ENCODE assay signal across 9 cellular contexts in the genomic region with DNA sequence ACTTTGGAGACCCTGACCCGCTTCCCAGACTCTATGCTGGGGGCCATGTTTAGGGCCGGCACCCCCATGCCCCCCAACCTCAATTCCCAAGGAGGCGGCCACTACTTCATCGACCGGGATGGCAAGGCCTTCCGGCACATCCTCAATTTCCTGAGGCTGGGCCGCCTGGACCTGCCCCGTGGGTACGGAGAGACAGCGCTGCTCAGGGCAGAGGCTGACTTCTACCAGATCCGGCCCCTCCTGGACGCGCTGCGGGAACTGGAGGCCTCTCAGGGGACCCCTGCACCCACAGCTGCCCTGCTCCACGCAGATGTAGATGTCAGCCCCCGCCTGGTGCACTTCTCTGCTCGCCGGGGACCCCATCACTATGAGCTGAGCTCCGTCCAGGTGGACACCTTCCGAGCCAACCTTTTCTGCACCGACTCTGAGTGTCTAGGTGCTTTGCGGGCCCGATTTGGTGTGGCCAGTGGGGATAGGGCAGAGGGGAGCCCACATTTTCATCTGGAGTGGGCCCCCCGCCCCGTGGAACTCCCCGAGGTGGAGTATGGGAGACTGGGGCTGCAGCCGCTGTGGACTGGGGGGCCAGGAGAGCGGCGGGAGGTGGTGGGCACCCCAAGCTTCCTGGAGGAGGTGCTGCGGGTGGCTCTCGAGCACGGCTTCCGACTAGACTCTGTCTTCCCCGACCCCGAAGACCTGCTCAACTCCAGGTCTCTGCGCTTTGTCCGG. TPM values are rescaled to one million over a fixed set of nuclear protein-coding genes. Genes with fewer than 3 reads are reported as not detected.
A peak's percentile ranks its signal among the peaks of the same experiment; 100 is the strongest.
DNase-seq lines count a peak whose midpoint lies in the region; FAIRE-seq and TF ChIP-seq lines count a peak whose summit lies in the region.
"Had no signal": no experiment of that assay in that cellular context is flagged by ENCODE, and none has a peak within 500 bp of the region (broad histone marks: within the 10 kb centered on the region; RNA-seq: fewer than 3 reads in every experiment).

No MANE protein-coding gene starts in this region.

- 93% methylated on average over 32 of the region's 37 CpGs; no CpG with 5 or more reads in 1 of the 2 experiments for WGBS in H1 (ENCODE audit: extremely low coverage in 1 of 2, insufficient coverage in 1 of 2, insufficient read length in 1 of 2, insufficient replicate concordance in 2 of 2, low coverage in 1 of 2, low lambda C conversion rate in 2 of 2, missing lambda C conversion rate in 1 of 2), 2 experiments

- no peak overlapping the region; the same call in 1 of the 2 replicates for H2AK5ac ChIP-seq in H1 (ENCODE audit: low read depth, low read length)

- POLR2A ChIA-PET in H1 (lab: Charles Lee; ENCODE audit: partially characterized antibody), result interaction anchor here (0.6 to 7.8 kb wide), 22 partner anchors 15 to 225 kb away, joined by 3 to 91 read pairs (median 3); a partner anchor contains a TSS

- H4K20me1 ChIP-seq in H1 (replicated peaks in 1 of 2; ENCODE audit: control insufficient read depth in 1 of 2, insufficient read depth in 2 of 2, low read length in 2 of 2), result peaks cover 0 to 2% of the 10 kb centered on the region in 2 experiments

- TF ChIP-seq CTCF in AG10803 (conservative IDR thresholded peaks at IDR 0.05; ENCODE audit: low read length) (no peak), H1 (IDR thresholded peaks at IDR 0.05; ENCODE audit: control extremely low read depth in 1 of 3, insufficient read depth in 1 of 3, low read depth in 1 of 3, low read length in 3 of 3) (no peak)

- no peak overlapping the region for H2BK20ac ChIP-seq in H1 (ENCODE audit: low read length)

- peak overlapping the region; percentile 86 for H3K4me3 ChIP-seq in AG10803 (ENCODE audit: low read length)
- no peak overlapping the region for H3K4me3 ChIP-seq in NT2/D1 (ENCODE audit: insufficient read length, low read depth)
- peak overlapping the region in 3 of 4 experiments; percentile 84 to 96 (median 85); a peak in 4 of 8 replicates for H3K4me3 ChIP-seq in H1 (ENCODE audit: extremely low read depth in 1 of 4, insufficient read depth in 2 of 4, low read depth in 3 of 4, low read length in 4 of 4)
- H3K4me3 ChIP-seq in neuron (ENCODE audit: low read length), result peak overlapping the region; percentile 68

- DNase-seq in AG10803 (ENCODE audit: low read depth) (no peak), NT2/D1 (ENCODE audit: low read depth, low spot score) (no peak), H1 (ENCODE audit: low read depth in 1 of 2, low spot score in 2 of 2) (no peak), NCI-H226 (no peak), NCI-H2029 (lab: John Stamatoyannopoulos, UW) (no peak), HK-2 (ENCODE audit: unreplicated experiment) (no peak), NCI-H2196 treated with DMSO at 0.1 percent for 48 hours (lab: John Stamatoyannopoulos, UW; ENCODE audit: unreplicated experiment) (no peak)

- no peak overlapping the region for H4K8ac ChIP-seq in H1 (ENCODE audit: extremely low read depth, insufficient read depth, low read length)

- H3K79me1 ChIP-seq in H1 (ENCODE audit: low read depth, low read length), result no peaks in the 10 kb centered on the region

- H2BK12ac ChIP-seq in H1 (ENCODE audit: low read depth, low read length), result no peak overlapping the region

- H3K9me3 ChIP-seq in NT2/D1 (ENCODE audit: insufficient read depth, low read length) (no peaks in the 10 kb centered on the region), H1 (ENCODE audit: insufficient read depth in 2 of 2, low read depth in 1 of 2, low read length in 1 of 2) (no peaks in the 10 kb centered on the region), neuron (ENCODE audit: low read length) (no peaks in the 10 kb centered on the region)

- H2BK120ac ChIP-seq in H1 (replicated peaks; ENCODE audit: low read depth, low read length), result no peak overlapping the region

- no peak overlapping the region for H3K23ac ChIP-seq in H1 (ENCODE audit: insufficient read length)

- peak overlapping the region; percentile 57 for H3K4ac ChIP-seq in H1 (replicated peaks; ENCODE audit: insufficient read length, low read depth, low read length)

- no peak for TF ChIP-seq EP300 in H1 (IDR thresholded peaks at IDR 0.05; ENCODE audit: borderline replicate concordance in 1 of 2, low read depth in 2 of 2, low read length in 2 of 2)

- TF ChIP-seq POLR2A in H1 (IDR thresholded peaks at IDR 0.05; ENCODE audit: control extremely low read depth in 1 of 2, low read depth in 2 of 2, low read length in 2 of 2), result no peak

- no peak for FAIRE-seq in H1 (lab: Jason Lieb, UNC)

- no peak for TF ChIP-seq RAD21 in H1 (IDR thresholded peaks at IDR 0.05 in 1 of 2, conservative IDR thresholded peaks at IDR 0.05 in 1 of 2; ENCODE audit: low read depth in 2 of 2, low read length in 2 of 2)

- no peak overlapping the region for H2BK15ac ChIP-seq in H1 (ENCODE audit: low read length)

- H3K4me1 ChIP-seq in NT2/D1 (ENCODE audit: insufficient read depth, insufficient read length) (peaks cover 19% of the 10 kb centered on the region), H1 (replicated peaks in 1 of 4; ENCODE audit: control insufficient read depth in 3 of 4, insufficient read depth in 4 of 4, low read length in 3 of 4) (peaks cover 0 to 19% (median 10%) of the 10 kb centered on the region in 4 experiments; a peak in 6 of 7 replicates), neuron (ENCODE audit: insufficient read depth, low read length) (peaks cover 62% of the 10 kb centered on the region)

- CTCF ChIA-PET in H1 (lab: Charles Lee; ENCODE audit: partially characterized antibody), result interaction anchor here (0.8 to 6.5 kb wide), 20 partner anchors 9 to 208 kb away, joined by 3 to 56 read pairs (median 5); a partner anchor contains a TSS

- H3K9ac ChIP-seq in NT2/D1 (ENCODE audit: insufficient read length, low read depth), result peak overlapping the region; percentile 91
- no peak overlapping the region for H3K9ac ChIP-seq in H1 (replicated peaks in 1 of 4; ENCODE audit: extremely low read depth in 1 of 4, low read depth in 3 of 4, low read length in 3 of 4)

- H3K18ac ChIP-seq in H1 (ENCODE audit: extremely low read depth, low read length), result no peak overlapping the region

- no peaks in the 10 kb centered on the region for H3K79me2 ChIP-seq in H1 (ENCODE audit: control insufficient read depth in 1 of 2, insufficient read depth in 2 of 2, low read length in 2 of 2)

- H3K36me3 ChIP-seq in NT2/D1 (ENCODE audit: insufficient read depth, insufficient read length, low read length) (no peaks in the 10 kb centered on the region), H1 (ENCODE audit: control insufficient read depth in 2 of 4, insufficient read depth in 4 of 4, low read length in 3 of 4) (no peaks in the 10 kb centered on the region), neuron (ENCODE audit: insufficient read depth, low read length) (no peaks in the 10 kb centered on the region)

- no peak overlapping the region for H3K56ac ChIP-seq in H1 (replicated peaks; ENCODE audit: insufficient read length, low read depth, low read length)

- no peak overlapping the region for H4K5ac ChIP-seq in H1 (ENCODE audit: insufficient read length, low read depth, low read length)

- H3K27me3 ChIP-seq in NT2/D1 (ENCODE audit: insufficient read depth, insufficient read length), result peaks cover 4% of the 10 kb centered on the region
- no peaks in the 10 kb centered on the region for H3K27me3 ChIP-seq in H1 (replicated peaks in 1 of 4; ENCODE audit: control insufficient read depth in 3 of 4, extremely low read depth in 1 of 4, insufficient read depth in 3 of 4, low read length in 3 of 4)
- H3K27me3 ChIP-seq in neuron (ENCODE audit: insufficient read depth, low read length), result no peaks in the 10 kb centered on the region

- H3K27ac ChIP-seq in H1 (ENCODE audit: low read depth, low read length), result no peak overlapping the region

- no peak overlapping the region for H2BK5ac ChIP-seq in H1 (ENCODE audit: low read depth, low read length)

- peak overlapping the region; percentile 92 to 98 for H3K4me2 ChIP-seq in H1 (ENCODE audit: insufficient read depth in 1 of 2, low read depth in 2 of 2, low read length in 2 of 2)

- no peak overlapping the region for H2AFZ ChIP-seq in H1 (ENCODE audit: low read length)
- no peak overlapping the region for H2AFZ ChIP-seq in neuron (ENCODE audit: low read depth, low read length)

- no peak overlapping the region for H3K14ac ChIP-seq in H1 (ENCODE audit: insufficient read length)

- no peak overlapping the region for H4K91ac ChIP-seq in H1 (replicated peaks; ENCODE audit: insufficient read length, low read length)

- peaks cover 15% of the 10 kb centered on the region; the same call in 1 of the 2 replicates for H3K23me2 ChIP-seq in H1 (ENCODE audit: low read depth, low read length)

RNA-seq across cellular contexts. Expression of a gene that starts 1.1 kb away (rescaled TPM):
- total RNA-seq in H1 (2021; fragmentation: NEBNext Ultra II Directional; extraction: Animal tissue kit (Norgen Biotek cat#: 25700)), result 8.7 and 9.2 TPM in 2 replicates
- 8.6 and 11.7 TPM in 2 replicates for polyA plus RNA-seq in H1 (2011; rRNA removed)
- 8.3 TPM for polyA plus RNA-seq in H1 (2011; cell fraction: cytosol; rRNA removed)
- polyA plus RNA-seq in H1 (2011; cell fraction: nucleus; rRNA removed), result 7.2 TPM
- 8.6 to 9.4 TPM (median 9.2 TPM) in 4 replicates for polyA plus RNA-seq in H1 (2012, experiment 1 of 2)
- polyA plus RNA-seq in H1 (2012, experiment 2 of 2), result 11.2 TPM
- polyA plus RNA-seq in H1 (2013, experiment 1 of 2), result 4.6 TPM
- polyA plus RNA-seq in H1 (2013, experiment 2 of 2), result 4.5 TPM
- 6.0 and 7.7 TPM in 2 replicates for polyA minus RNA-seq in H1 (2011; rRNA and poly(A)+ RNA removed)
- 3.0 TPM for polyA minus RNA-seq in H1 (2011; cell fraction: cytosol; rRNA and poly(A)+ RNA removed)
- polyA minus RNA-seq in H1 (2011; cell fraction: nucleus; rRNA and poly(A)+ RNA removed), result 5.4 TPM

RNA-seq across cellular contexts. Expression of a gene that starts 1.9 kb away (rescaled TPM):
- 0.38 TPM in 1 of 2 replicates, not detected in the other for total RNA-seq in H1 (2021; fragmentation: NEBNext Ultra II Directional; extraction: Animal tissue kit (Norgen Biotek cat#: 25700))
- polyA plus RNA-seq in H1 (2011; rRNA removed), result not detected in 2 replicates
- polyA plus RNA-seq in H1 (2011; cell fraction: cytosol; rRNA removed), result not detected
- not detected for polyA plus RNA-seq in H1 (2011; cell fraction: nucleus; rRNA removed)
- polyA plus RNA-seq in H1 (2012, experiment 1 of 2), result not detected in 4 replicates
- polyA plus RNA-seq in H1 (2012, experiment 2 of 2), result not detected
- not detected for polyA plus RNA-seq in H1 (2013, experiment 1 of 2)
- not detected for polyA plus RNA-seq in H1 (2013, experiment 2 of 2)
- polyA minus RNA-seq in H1 (2011; rRNA and poly(A)+ RNA removed), result not detected in 2 replicates
- polyA minus RNA-seq in H1 (2011; cell fraction: cytosol; rRNA and poly(A)+ RNA removed), result not detected
- not detected for polyA minus RNA-seq in H1 (2011; cell fraction: nucleus; rRNA and poly(A)+ RNA removed)
- total RNA-seq: glomerular endothelial cell had no signal

RNA-seq across cellular contexts. Expression of a gene that starts 16.7 kb away (rescaled TPM):
- total RNA-seq in H1 (2021; fragmentation: NEBNext Ultra II Directional; extraction: Animal tissue kit (Norgen Biotek cat#: 25700)), result 45.1 and 49.2 TPM in 2 replicates
- polyA plus RNA-seq in H1 (2011; rRNA removed), result 11.9 and 18.0 TPM in 2 replicates
- 21.2 TPM for polyA plus RNA-seq in H1 (2011; cell fraction: cytosol; rRNA removed)
- 48.4 TPM for polyA plus RNA-seq in H1 (2011; cell fraction: nucleus; rRNA removed)
- polyA plus RNA-seq in H1 (2012, experiment 1 of 2), result 17.1 to 31.0 TPM (median 26.1 TPM) in 4 replicates
- polyA plus RNA-seq in H1 (2012, experiment 2 of 2), result 15.8 TPM
- polyA plus RNA-seq in H1 (2013, experiment 1 of 2), result 41.6 TPM
- polyA plus RNA-seq in H1 (2013, experiment 2 of 2), result 42.2 TPM
- 9.9 and 20.3 TPM in 2 replicates for polyA minus RNA-seq in H1 (2011; rRNA and poly(A)+ RNA removed)
- polyA minus RNA-seq in H1 (2011; cell fraction: cytosol; rRNA and poly(A)+ RNA removed), result 11.6 TPM
- 10.8 TPM for polyA minus RNA-seq in H1 (2011; cell fraction: nucleus; rRNA and poly(A)+ RNA removed)
- total RNA-seq: glomerular endothelial cell had no signal

RNA-seq across cellular contexts. Expression of a gene that starts 23.9 kb away (rescaled TPM):
- 46.8 and 55.4 TPM in 2 replicates for total RNA-seq in H1 (2021; fragmentation: NEBNext Ultra II Directional; extraction: Animal tissue kit (Norgen Biotek cat#: 25700))
- 29.6 and 39.9 TPM in 2 replicates for polyA plus RNA-seq in H1 (2011; rRNA removed)
- polyA plus RNA-seq in H1 (2011; cell fraction: cytosol; rRNA removed), result 25.8 TPM
- 261 TPM for polyA plus RNA-seq in H1 (2011; cell fraction: nucleus; rRNA removed)
- 32.3 to 49.5 TPM (median 46.3 TPM) in 4 replicates for polyA plus RNA-seq in H1 (2012, experiment 1 of 2)
- polyA plus RNA-seq in H1 (2012, experiment 2 of 2), result 25.9 TPM
- 18.6 TPM for polyA plus RNA-seq in H1 (2013, experiment 1 of 2)
- polyA plus RNA-seq in H1 (2013, experiment 2 of 2), result 19.7 TPM
- 32.3 and 33.5 TPM in 2 replicates for polyA minus RNA-seq in H1 (2011; rRNA and poly(A)+ RNA removed)
- 21.3 TPM for polyA minus RNA-seq in H1 (2011; cell fraction: cytosol; rRNA and poly(A)+ RNA removed)
- 76.2 TPM for polyA minus RNA-seq in H1 (2011; cell fraction: nucleus; rRNA and poly(A)+ RNA removed)

RNA-seq across cellular contexts. Expression of a gene that starts 27.8 kb away (rescaled TPM):
- total RNA-seq in H1 (2021; fragmentation: NEBNext Ultra II Directional; extraction: Animal tissue kit (Norgen Biotek cat#: 25700)), result 7.6 and 8.7 TPM in 2 replicates
- polyA plus RNA-seq in H1 (2011; rRNA removed), result 9.5 and 13.4 TPM in 2 replicates
- 11.4 TPM for polyA plus RNA-seq in H1 (2011; cell fraction: cytosol; rRNA removed)
- polyA plus RNA-seq in H1 (2011; cell fraction: nucleus; rRNA removed), result 29.0 TPM
- 4.3 to 9.7 TPM (median 7.4 TPM) in 4 replicates for polyA plus RNA-seq in H1 (2012, experiment 1 of 2)
- 10.4 TPM for polyA plus RNA-seq in H1 (2012, experiment 2 of 2)
- 4.5 TPM for polyA plus RNA-seq in H1 (2013, experiment 1 of 2)
- 4.4 TPM for polyA plus RNA-seq in H1 (2013, experiment 2 of 2)
- polyA minus RNA-seq in H1 (2011; rRNA and poly(A)+ RNA removed), result 10.3 and 12.6 TPM in 2 replicates
- 8.7 TPM for polyA minus RNA-seq in H1 (2011; cell fraction: cytosol; rRNA and poly(A)+ RNA removed)
- 15.5 TPM for polyA minus RNA-seq in H1 (2011; cell fraction: nucleus; rRNA and poly(A)+ RNA removed)
